Comparison of ENCODE assay signal across 29 cellular contexts in genomic region chr19:39582442-39582841, GRCh38. TPM values are rescaled to one million over a fixed set of nuclear protein-coding genes. Genes with fewer than 3 reads are reported as not detected.
A peak's percentile ranks its signal among the peaks of the same experiment; 100 is the strongest.
DNase-seq lines count a peak whose midpoint lies in the region; ATAC-seq lines count a peak whose summit lies in the region.
"Had no signal": no experiment of that assay in that cellular context is flagged by ENCODE, and none has a peak within 500 bp of the region (broad histone marks: within the 10 kb centered on the region; RNA-seq: fewer than 3 reads in every experiment).

No MANE protein-coding gene starts in this region.

- H3K27ac Mint-ChIP-seq in T-helper 2 cell treated with Interferon-gamma antibody and Interleukin-4, amounts not matched to agents 5 μg/mL and 100 μg/mL, for 36 hours, result no peak overlapping the region
- H3K27ac Mint-ChIP-seq in activated naive CD8-positive, alpha-beta T cell treated with anti-CD3 and anti-CD28 coated beads, Interleukin-2, amount 50 U/mL, for 24 hours, result no peak overlapping the region
- H3K27ac Mint-ChIP-seq in activated naive CD8-positive, alpha-beta T cell treated with anti-CD3 and anti-CD28 coated beads for 36 hours, result no peak overlapping the region
- H3K27ac Mint-ChIP-seq in stimulated activated naive B cell treated with anti-CD40 and anti-IgM and Interleukin-4, amounts not matched to agents 10 μg/mL and 1 μg/mL and 100 μg/mL, for 72 hours, result no peak overlapping the region
- H3K27ac Mint-ChIP-seq: activated CD8-positive, alpha-beta memory T cell treated with anti-CD3 and anti-CD28 coated beads, Interleukin-2, amount 10 ng/mL, durations not matched to agents 7 days and 5 days; CD14-positive monocyte; WTC11 had no signal

- peaks cover 17% of the 10 kb centered on the region for H3K9me3 Mint-ChIP-seq in T-helper 2 cell treated with Interferon-gamma antibody and Interleukin-4, amounts not matched to agents 5 μg/mL and 100 μg/mL, for 36 hours
- H3K9me3 Mint-ChIP-seq in activated naive CD8-positive, alpha-beta T cell treated with anti-CD3 and anti-CD28 coated beads, Interleukin-2, amount 50 U/mL, for 24 hours, result peaks cover 4% of the 10 kb centered on the region
- peaks cover 10% of the 10 kb centered on the region for H3K9me3 Mint-ChIP-seq in activated naive CD8-positive, alpha-beta T cell treated with anti-CD3 and anti-CD28 coated beads for 36 hours
- peaks cover 9% of the 10 kb centered on the region in 2 donors for H3K9me3 Mint-ChIP-seq in stimulated activated naive B cell treated with anti-CD40 and anti-IgM and Interleukin-4, amounts not matched to agents 10 μg/mL and 1 μg/mL and 100 μg/mL, for 72 hours

- no peak overlapping the region for H3K4me3 Mint-ChIP-seq in T-helper 2 cell treated with Interferon-gamma antibody and Interleukin-4, amounts not matched to agents 5 μg/mL and 100 μg/mL, for 36 hours
- no peak overlapping the region for H3K4me3 Mint-ChIP-seq in activated naive CD8-positive, alpha-beta T cell treated with anti-CD3 and anti-CD28 coated beads, Interleukin-2, amount 50 U/mL, for 24 hours
- H3K4me3 Mint-ChIP-seq in activated naive CD8-positive, alpha-beta T cell treated with anti-CD3 and anti-CD28 coated beads for 36 hours, result no peak overlapping the region
- H3K4me3 Mint-ChIP-seq in stimulated activated naive B cell treated with anti-CD40 and anti-IgM and Interleukin-4, amounts not matched to agents 10 μg/mL and 1 μg/mL and 100 μg/mL, for 72 hours, result no peak overlapping the region
- H3K4me3 Mint-ChIP-seq: activated CD8-positive, alpha-beta memory T cell treated with anti-CD3 and anti-CD28 coated beads, Interleukin-2, amount 10 ng/mL, durations not matched to agents 7 days and 5 days; CD14-positive monocyte; WTC11 had no signal

- peak; percentile 78 for ATAC-seq in activated naive CD8-positive, alpha-beta T cell treated with anti-CD3 and anti-CD28 coated beads, Interleukin-2, amount 50 U/mL, for 24 hours
- peak; percentile 7 to 51 for ATAC-seq in stimulated activated naive B cell treated with anti-CD40 and anti-IgM and Interleukin-4, amounts not matched to agents 10 μg/mL and 1 μg/mL and 100 μg/mL, for 72 hours (replicated peaks)
- ATAC-seq in GM21619 (IDR thresholded peaks at IDR 0.05; ENCODE audit: unreplicated experiment), result no peak
- ATAC-seq: activated CD8-positive, alpha-beta memory T cell treated with anti-CD3 and anti-CD28 coated beads, Interleukin-2, amount 10 ng/mL, durations not matched to agents 7 days and 5 days; PC-3; right lobe of liver; WTC11 had no signal

- peak; percentile 16 for DNase-seq in T-helper 2 cell treated with Interferon-gamma antibody and Interleukin-4, amounts not matched to agents 5 μg/mL and 100 μg/mL, for 36 hours (ENCODE audit: low spot score)
- DNase-seq in T-helper 2 cell (no peak), iPS-NIHi7 (ENCODE audit: extremely low spot score) (no peak)
- no peak for DNase-seq in activated naive CD8-positive, alpha-beta T cell treated with anti-CD3 and anti-CD28 coated beads, Interleukin-2, amount 50 U/mL, for 24 hours
- DNase-seq in activated naive CD8-positive, alpha-beta T cell treated with anti-CD3 and anti-CD28 coated beads for 36 hours, result no peak
- DNase-seq in stimulated activated CD4-positive, alpha-beta T cell treated with anti-CD3 and anti-CD28 coated beads, Interleukin-15, amount 100 ng/mL, for 24 hours, result peak; percentile 60
- no peak for DNase-seq in stimulated activated naive B cell treated with anti-CD40 and anti-IgM and Interleukin-4, amounts not matched to agents 10 μg/mL and 1 μg/mL and 100 μg/mL, for 72 hours
- DNase-seq: activated CD8-positive, alpha-beta memory T cell treated with anti-CD3 and anti-CD28 coated beads, Interleukin-2, amount 10 ng/mL, durations not matched to agents 7 days and 5 days; activated effector memory CD4-positive, alpha-beta T cell treated with Interleukin-2 at 50 U/mL for 16 hours; DMS79 treated with DMSO at 0.1 percent for 48 hours; GF-D8; glutamatergic neuron; islet precursor cell; left ventricle myocardium inferior; mesendoderm; NCI-H1092 treated with DMSO at 0.1 percent for 48 hours; NCI-H187; NCI-H2171 treated with DMSO at 0.1 percent for 48 hours; NCI-H524; PC-3; posterior cingulate gyrus; right lobe of liver; Right ventricle myocardium superior; T-helper 9 cell had no signal

- H3K36me3 Mint-ChIP-seq in T-helper 2 cell treated with Interferon-gamma antibody and Interleukin-4, amounts not matched to agents 5 μg/mL and 100 μg/mL, for 36 hours (ENCODE audit: low read depth), result no peaks in the 10 kb centered on the region
- H3K36me3 Mint-ChIP-seq in activated naive CD8-positive, alpha-beta T cell treated with anti-CD3 and anti-CD28 coated beads, Interleukin-2, amount 50 U/mL, for 24 hours (ENCODE audit: low read depth), result no peaks in the 10 kb centered on the region
- no peaks in the 10 kb centered on the region for H3K36me3 Mint-ChIP-seq in activated naive CD8-positive, alpha-beta T cell treated with anti-CD3 and anti-CD28 coated beads for 36 hours
- H3K36me3 Mint-ChIP-seq in stimulated activated naive B cell treated with anti-CD40 and anti-IgM and Interleukin-4, amounts not matched to agents 10 μg/mL and 1 μg/mL and 100 μg/mL, for 72 hours, result peaks cover 0 to 2% of the 10 kb centered on the region in 2 donors
- H3K36me3 Mint-ChIP-seq: CD14-positive monocyte, WTC11 had no signal

- peaks cover 2% of the 10 kb centered on the region for H3K4me1 Mint-ChIP-seq in T-helper 2 cell treated with Interferon-gamma antibody and Interleukin-4, amounts not matched to agents 5 μg/mL and 100 μg/mL, for 36 hours (ENCODE audit: low read depth)
- no peaks in the 10 kb centered on the region for H3K4me1 Mint-ChIP-seq in activated naive CD8-positive, alpha-beta T cell treated with anti-CD3 and anti-CD28 coated beads, Interleukin-2, amount 50 U/mL, for 24 hours
- H3K4me1 Mint-ChIP-seq in activated naive CD8-positive, alpha-beta T cell treated with anti-CD3 and anti-CD28 coated beads for 36 hours, result no peaks in the 10 kb centered on the region
- no peaks in the 10 kb centered on the region for H3K4me1 Mint-ChIP-seq in stimulated activated naive B cell treated with anti-CD40 and anti-IgM and Interleukin-4, amounts not matched to agents 10 μg/mL and 1 μg/mL and 100 μg/mL, for 72 hours
- H3K4me1 Mint-ChIP-seq: CD14-positive monocyte, WTC11 had no signal

- H3K27me3 Mint-ChIP-seq in T-helper 2 cell treated with Interferon-gamma antibody and Interleukin-4, amounts not matched to agents 5 μg/mL and 100 μg/mL, for 36 hours (ENCODE audit: low read depth), result peaks cover 2% of the 10 kb centered on the region
- H3K27me3 Mint-ChIP-seq in activated naive CD8-positive, alpha-beta T cell treated with anti-CD3 and anti-CD28 coated beads, Interleukin-2, amount 50 U/mL, for 24 hours, result peaks cover 42% of the 10 kb centered on the region
- peaks cover 55% of the 10 kb centered on the region for H3K27me3 Mint-ChIP-seq in activated naive CD8-positive, alpha-beta T cell treated with anti-CD3 and anti-CD28 coated beads for 36 hours
- peaks cover 38 to 40% of the 10 kb centered on the region in 2 donors for H3K27me3 Mint-ChIP-seq in stimulated activated naive B cell treated with anti-CD40 and anti-IgM and Interleukin-4, amounts not matched to agents 10 μg/mL and 1 μg/mL and 100 μg/mL, for 72 hours

RNA-seq across cellular contexts. Expression of gene LGALS13, which starts 19.9 kb away (rescaled TPM):
- total RNA-seq in activated naive CD8-positive, alpha-beta T cell treated with anti-CD3 and anti-CD28 coated beads for 36 hours, result not detected
- total RNA-seq: activated CD8-positive, alpha-beta memory T cell treated with anti-CD3 and anti-CD28 coated beads, Interleukin-2, amount 10 ng/mL, durations not matched to agents 7 days and 5 days; left ventricle myocardium inferior; M059J; myocyte; PC-3; right lobe of liver; Right ventricle myocardium superior; WTC11 had no signal

RNA-seq across cellular contexts. Expression of gene EID2, which starts 42.5 kb away (rescaled TPM):
- 10 to 100 TPM; 13.6 to 14.2 TPM for total RNA-seq in activated naive CD8-positive, alpha-beta T cell treated with anti-CD3 and anti-CD28 coated beads for 36 hours

RNA-seq across cellular contexts. Expression of gene EID2B, which starts 49.8 kb away (rescaled TPM):
- total RNA-seq in activated naive CD8-positive, alpha-beta T cell treated with anti-CD3 and anti-CD28 coated beads for 36 hours, result 1 to 10 TPM; 2.4 to 2.7 TPM

Comparison
In these comparisons a context has a peak if more than half of its experiments do, and no peak if none do; other contexts are left out.
1. DNase-seq: peak in T-helper 2 cell treated with Interferon-gamma antibody and Interleukin-4, amounts not matched to agents 5 μg/mL and 100 μg/mL, for 36 hours (single experiment) and stimulated activated CD4-positive, alpha-beta T cell treated with anti-CD3 and anti-CD28 coated beads, Interleukin-15, amount 100 ng/mL, for 24 hours (single experiment); none in T-helper 2 cell (0 of 5), activated naive CD8-positive, alpha-beta T cell treated with anti-CD3 and anti-CD28 coated beads, Interleukin-2, amount 50 U/mL, for 24 hours (single experiment), activated naive CD8-positive, alpha-beta T cell treated with anti-CD3 and anti-CD28 coated beads for 36 hours (single experiment), stimulated activated naive B cell treated with anti-CD40 and anti-IgM and Interleukin-4, amounts not matched to agents 10 μg/mL and 1 μg/mL and 100 μg/mL, for 72 hours (single experiment) and iPS-NIHi7 (single experiment).